ENCODE assay signal across 8 cellular contexts in genomic region chr11:122721964-122722266, GRCh38.
DNase-seq lines count a peak whose midpoint lies in the region; ATAC-seq and TF ChIP-seq lines count a peak whose summit lies in the region.
"Had no signal": no experiment of that assay in that cellular context is flagged by ENCODE, and none has a peak within 500 bp of the region (broad histone marks: within the 10 kb centered on the region; RNA-seq: fewer than 3 reads in every experiment).

No MANE protein-coding gene starts in this region.

- H3K4me2 ChIP-seq in mammary epithelial cell (ENCODE audit: insufficient read depth, low read depth, low read length), result peak overlapping the region; percentile 61

- no peak overlapping the region for H3K9ac ChIP-seq in mammary epithelial cell (ENCODE audit: insufficient read depth, low read length)

- peaks cover 76% of the 10 kb centered on the region for H3K79me2 ChIP-seq in mammary epithelial cell (ENCODE audit: insufficient read depth, low read length)

- in situ Hi-C loops in mammary epithelial cell (cut with MboI; ENCODE audit: low sequenced_read_pairs in 2 of 2), result no loop called here

- H3K4me3 ChIP-seq in NB4 (ENCODE audit: low read depth, low read length) (no peak overlapping the region), mammary epithelial cell (replicated peaks in 1 of 3; ENCODE audit: insufficient read depth in 1 of 3, low read depth in 2 of 3, low read length in 3 of 3) (no peak overlapping the region), stomach (no peak overlapping the region)

- no peaks in the 10 kb centered on the region for H3K36me3 ChIP-seq in mammary epithelial cell (ENCODE audit: insufficient read depth, low read length)
- H3K36me3 ChIP-seq in stomach, result no peaks in the 10 kb centered on the region

- H3K4me1 ChIP-seq in mammary epithelial cell (ENCODE audit: insufficient read depth, low read length) (peaks cover 37% of the 10 kb centered on the region), stomach (peaks cover 0 to 33% (median 5%) of the 10 kb centered on the region in 4 donors)

- TF ChIP-seq POLR2A in NB4 (IDR thresholded peaks at IDR 0.05; ENCODE audit: extremely low read depth, insufficient read length) (no peak), stomach (IDR thresholded peaks at IDR 0.05) (no peak)

- no peak for ATAC-seq in HG02678 (IDR thresholded peaks at IDR 0.05; ENCODE audit: unreplicated experiment)

- peak overlapping the region; percentile 2 for H3K4me3 Mint-ChIP-seq in osteocyte (ENCODE audit: unreplicated experiment)

- H3K9me3 ChIP-seq in mammary epithelial cell (replicated peaks; ENCODE audit: insufficient read depth, low read length) (no peaks in the 10 kb centered on the region), stomach (no peaks in the 10 kb centered on the region)

- peak; percentile 90 for DNase-seq in EH (ENCODE audit: low read depth)
- DNase-seq in NB4 (ENCODE audit: low read depth), result peak; percentile 65
- peak; percentile 83 for DNase-seq in mammary epithelial cell
- no peak for DNase-seq in osteocyte (ENCODE audit: extremely low spot score, unreplicated experiment)
- DNase-seq in stomach, result no peak
- no peak for DNase-seq in NCI-H146 (lab: John Stamatoyannopoulos, UW)
- DNase-seq: Karpas-422 had no signal

- no TSS peak for BruUV-seq in mammary epithelial cell (replicated peaks; lab: Mats Ljungman, UMichigan)

- H3K27me3 Mint-ChIP-seq in osteocyte (ENCODE audit: unreplicated experiment), result no peaks in the 10 kb centered on the region

- peaks cover 53% of the 10 kb centered on the region for H3K4me1 Mint-ChIP-seq in osteocyte (ENCODE audit: unreplicated experiment)

- H3K27ac ChIP-seq in mammary epithelial cell (ENCODE audit: insufficient read depth, low read depth, low read length), result no peak overlapping the region
- H3K27ac ChIP-seq in stomach, result no peak overlapping the region

- no peak overlapping the region for H2AFZ ChIP-seq in mammary epithelial cell (ENCODE audit: low read depth, low read length)

- TF ChIP-seq EP300 in stomach (IDR thresholded peaks at IDR 0.05), result no peak

- TF ChIP-seq CTCF in NB4 (IDR thresholded peaks at IDR 0.05; ENCODE audit: low read depth, low read length) (no peak), mammary epithelial cell (conservative IDR thresholded peaks at IDR 0.05 in 1 of 2, IDR thresholded peaks at IDR 0.05 in 1 of 2; ENCODE audit: extremely low read depth in 1 of 2, insufficient read depth in 1 of 2, low read depth in 1 of 2, low read length in 2 of 2) (no peak), osteocyte (IDR thresholded peaks at IDR 0.05) (no peak), stomach (IDR thresholded peaks at IDR 0.05) (no peak)

- CTCF ChIA-PET in mammary epithelial cell (lab: Charles Lee; ENCODE audit: low non-redundant PET), result no interaction called here

- peak overlapping the region; percentile 93 for H3K27ac Mint-ChIP-seq in osteocyte (ENCODE audit: unreplicated experiment)

- intact Hi-C loops in mammary epithelial cell (cut with micrococcal nuclease) (no loop called here), stomach (cut with DNase I; ENCODE audit: low total_unique reads) (no loop called here)

- H3K9me3 Mint-ChIP-seq in osteocyte (ENCODE audit: unreplicated experiment), result no peaks in the 10 kb centered on the region

- H3K27me3 ChIP-seq in mammary epithelial cell (ENCODE audit: insufficient read depth, low read length) (no peaks in the 10 kb centered on the region), stomach (no peaks in the 10 kb centered on the region)

- dilution Hi-C loops in mammary epithelial cell (cut with HindIII; ENCODE audit: low sequenced_read_pairs), result no loop called here

- H3K36me3 Mint-ChIP-seq in osteocyte (ENCODE audit: unreplicated experiment), result no peaks in the 10 kb centered on the region

- peaks cover 2% of the 10 kb centered on the region for H4K20me1 ChIP-seq in mammary epithelial cell (ENCODE audit: insufficient read depth, low read length)

- 88% methylated on average over 2 of the region's 2 CpGs for whole genome bisulfite sequencing in mammary epithelial cell (ENCODE audit: low coverage, missing lambda C conversion rate)
- 65 to 100% (median 87%) methylated on average over 2 of the region's 2 CpGs for WGBS in stomach, 5 donors

Comparison
In these comparisons a context has a peak if more than half of its experiments do, and no peak if none do; other contexts are left out.
1. DNase-seq: peak in EH (single experiment), NB4 (single experiment) and mammary epithelial cell (single experiment); none in osteocyte (single experiment), stomach (single experiment) and NCI-H146 (single experiment).